3 cellular contexts compared by ENCODE assay signal in the genomic region with DNA sequence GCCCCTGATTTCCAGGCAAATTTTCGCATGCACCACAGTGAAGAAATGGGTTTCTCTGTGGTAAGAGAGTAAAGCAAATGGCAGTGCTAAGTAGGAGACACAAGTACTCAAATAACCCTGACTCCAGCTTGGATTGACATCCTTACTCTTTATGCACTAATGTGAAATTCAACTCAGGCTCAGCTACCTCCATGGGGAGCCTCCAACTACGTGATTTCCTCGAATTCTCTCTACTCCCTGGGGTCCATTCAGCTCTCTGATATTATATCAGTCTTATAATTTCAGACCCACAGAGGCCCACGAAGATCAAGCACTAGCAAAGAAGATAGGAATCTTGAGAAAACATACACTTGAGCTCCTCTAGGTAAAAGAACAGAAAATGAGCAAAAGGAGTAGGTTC.
TF ChIP-seq lines count a peak whose summit lies in the region.

No MANE protein-coding gene starts in this region.

TF ChIP-seq in GM23338, 12 proteins besides CTCF, POLR2A, EP300 and RAD21 (continues in another document):
- TF ChIP-seq, protein P1, sequence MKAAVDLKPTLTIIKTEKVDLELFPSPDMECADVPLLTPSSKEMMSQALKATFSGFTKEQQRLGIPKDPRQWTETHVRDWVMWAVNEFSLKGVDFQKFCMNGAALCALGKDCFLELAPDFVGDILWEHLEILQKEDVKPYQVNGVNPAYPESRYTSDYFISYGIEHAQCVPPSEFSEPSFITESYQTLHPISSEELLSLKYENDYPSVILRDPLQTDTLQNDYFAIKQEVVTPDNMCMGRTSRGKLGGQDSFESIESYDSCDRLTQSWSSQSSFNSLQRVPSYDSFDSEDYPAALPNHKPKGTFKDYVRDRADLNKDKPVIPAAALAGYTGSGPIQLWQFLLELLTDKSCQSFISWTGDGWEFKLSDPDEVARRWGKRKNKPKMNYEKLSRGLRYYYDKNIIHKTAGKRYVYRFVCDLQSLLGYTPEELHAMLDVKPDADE (IDR thresholded peaks at IDR 0.05): no peak
- TF ChIP-seq ZNF114 (CRISPR knock-in tag; IDR thresholded peaks at IDR 0.05): no peak
- no peak for TF ChIP-seq JUNB (IDR thresholded peaks at IDR 0.05; ENCODE audit: unreplicated experiment)
- TF ChIP-seq NANOG (IDR thresholded peaks at IDR 0.05; ENCODE audit: borderline replicate concordance): no peak
- TF ChIP-seq STAT1 (IDR thresholded peaks at IDR 0.05; ENCODE audit: unreplicated experiment): no peak

TF ChIP-seq in HEK293, 187 proteins besides CTCF, POLR2A, EP300 and RAD21 (continued from another document):
- peak; percentile 44; the same call in 1 of the 2 replicates for TF ChIP-seq TCF7L2 (IDR thresholded peaks at IDR 0.05; ENCODE audit: borderline replicate concordance, low read depth, low read length)
- TF ChIP-seq ZNF654 (tag by site-specific recombination; IDR thresholded peaks at IDR 0.05; ENCODE audit: low read depth): no peak

TF ChIP-seq in WTC11, 78 proteins besides CTCF, POLR2A, EP300 and RAD21 (continued from another document):
- TF ChIP-seq, protein P2, sequence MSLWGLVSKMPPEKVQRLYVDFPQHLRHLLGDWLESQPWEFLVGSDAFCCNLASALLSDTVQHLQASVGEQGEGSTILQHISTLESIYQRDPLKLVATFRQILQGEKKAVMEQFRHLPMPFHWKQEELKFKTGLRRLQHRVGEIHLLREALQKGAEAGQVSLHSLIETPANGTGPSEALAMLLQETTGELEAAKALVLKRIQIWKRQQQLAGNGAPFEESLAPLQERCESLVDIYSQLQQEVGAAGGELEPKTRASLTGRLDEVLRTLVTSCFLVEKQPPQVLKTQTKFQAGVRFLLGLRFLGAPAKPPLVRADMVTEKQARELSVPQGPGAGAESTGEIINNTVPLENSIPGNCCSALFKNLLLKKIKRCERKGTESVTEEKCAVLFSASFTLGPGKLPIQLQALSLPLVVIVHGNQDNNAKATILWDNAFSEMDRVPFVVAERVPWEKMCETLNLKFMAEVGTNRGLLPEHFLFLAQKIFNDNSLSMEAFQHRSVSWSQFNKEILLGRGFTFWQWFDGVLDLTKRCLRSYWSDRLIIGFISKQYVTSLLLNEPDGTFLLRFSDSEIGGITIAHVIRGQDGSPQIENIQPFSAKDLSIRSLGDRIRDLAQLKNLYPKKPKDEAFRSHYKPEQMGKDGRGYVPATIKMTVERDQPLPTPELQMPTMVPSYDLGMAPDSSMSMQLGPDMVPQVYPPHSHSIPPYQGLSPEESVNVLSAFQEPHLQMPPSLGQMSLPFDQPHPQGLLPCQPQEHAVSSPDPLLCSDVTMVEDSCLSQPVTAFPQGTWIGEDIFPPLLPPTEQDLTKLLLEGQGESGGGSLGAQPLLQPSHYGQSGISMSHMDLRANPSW (CRISPR knock-in tag; conservative IDR thresholded peaks at IDR 0.05; ENCODE audit: low read depth): no peak
- TF ChIP-seq FOXK1 (CRISPR knock-in tag; IDR thresholded peaks at IDR 0.05): no peak
- TF ChIP-seq, protein P3, sequence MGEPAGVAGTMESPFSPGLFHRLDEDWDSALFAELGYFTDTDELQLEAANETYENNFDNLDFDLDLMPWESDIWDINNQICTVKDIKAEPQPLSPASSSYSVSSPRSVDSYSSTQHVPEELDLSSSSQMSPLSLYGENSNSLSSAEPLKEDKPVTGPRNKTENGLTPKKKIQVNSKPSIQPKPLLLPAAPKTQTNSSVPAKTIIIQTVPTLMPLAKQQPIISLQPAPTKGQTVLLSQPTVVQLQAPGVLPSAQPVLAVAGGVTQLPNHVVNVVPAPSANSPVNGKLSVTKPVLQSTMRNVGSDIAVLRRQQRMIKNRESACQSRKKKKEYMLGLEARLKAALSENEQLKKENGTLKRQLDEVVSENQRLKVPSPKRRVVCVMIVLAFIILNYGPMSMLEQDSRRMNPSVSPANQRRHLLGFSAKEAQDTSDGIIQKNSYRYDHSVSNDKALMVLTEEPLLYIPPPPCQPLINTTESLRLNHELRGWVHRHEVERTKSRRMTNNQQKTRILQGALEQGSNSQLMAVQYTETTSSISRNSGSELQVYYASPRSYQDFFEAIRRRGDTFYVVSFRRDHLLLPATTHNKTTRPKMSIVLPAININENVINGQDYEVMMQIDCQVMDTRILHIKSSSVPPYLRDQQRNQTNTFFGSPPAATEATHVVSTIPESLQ (CRISPR knock-in tag; IDR thresholded peaks at IDR 0.05): no peak
- no peak for TF ChIP-seq SMAD3 (CRISPR knock-in tag; IDR thresholded peaks at IDR 0.05; ENCODE audit: borderline replicate concordance)
- no peak for TF ChIP-seq ZNF219 (CRISPR knock-in tag; IDR thresholded peaks at IDR 0.05; ENCODE audit: borderline replicate concordance)
- TF ChIP-seq MXD4 (CRISPR knock-in tag; IDR thresholded peaks at IDR 0.05; ENCODE audit: borderline replicate concordance): no peak
- TF ChIP-seq, protein P4, sequence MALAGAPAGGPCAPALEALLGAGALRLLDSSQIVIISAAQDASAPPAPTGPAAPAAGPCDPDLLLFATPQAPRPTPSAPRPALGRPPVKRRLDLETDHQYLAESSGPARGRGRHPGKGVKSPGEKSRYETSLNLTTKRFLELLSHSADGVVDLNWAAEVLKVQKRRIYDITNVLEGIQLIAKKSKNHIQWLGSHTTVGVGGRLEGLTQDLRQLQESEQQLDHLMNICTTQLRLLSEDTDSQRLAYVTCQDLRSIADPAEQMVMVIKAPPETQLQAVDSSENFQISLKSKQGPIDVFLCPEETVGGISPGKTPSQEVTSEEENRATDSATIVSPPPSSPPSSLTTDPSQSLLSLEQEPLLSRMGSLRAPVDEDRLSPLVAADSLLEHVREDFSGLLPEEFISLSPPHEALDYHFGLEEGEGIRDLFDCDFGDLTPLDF (CRISPR knock-in tag; IDR thresholded peaks at IDR 0.05): no peak
- no peak for TF ChIP-seq ZNF121 (CRISPR knock-in tag; IDR thresholded peaks at IDR 0.05)
- TF ChIP-seq, protein P5, sequence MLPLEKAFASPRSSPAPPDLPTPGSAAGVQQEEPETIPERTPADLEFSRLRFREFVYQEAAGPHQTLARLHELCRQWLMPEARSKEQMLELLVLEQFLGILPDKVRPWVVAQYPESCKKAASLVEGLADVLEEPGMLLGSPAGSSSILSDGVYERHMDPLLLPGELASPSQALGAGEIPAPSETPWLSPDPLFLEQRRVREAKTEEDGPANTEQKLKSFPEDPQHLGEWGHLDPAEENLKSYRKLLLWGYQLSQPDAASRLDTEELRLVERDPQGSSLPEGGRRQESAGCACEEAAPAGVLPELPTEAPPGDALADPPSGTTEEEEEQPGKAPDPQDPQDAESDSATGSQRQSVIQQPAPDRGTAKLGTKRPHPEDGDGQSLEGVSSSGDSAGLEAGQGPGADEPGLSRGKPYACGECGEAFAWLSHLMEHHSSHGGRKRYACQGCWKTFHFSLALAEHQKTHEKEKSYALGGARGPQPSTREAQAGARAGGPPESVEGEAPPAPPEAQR (CRISPR knock-in tag; IDR thresholded peaks at IDR 0.05): no peak
- TF ChIP-seq OVOL2 (CRISPR knock-in tag; IDR thresholded peaks at IDR 0.05; ENCODE audit: borderline replicate concordance): no peak
- no peak for TF ChIP-seq NFYB (CRISPR knock-in tag; conservative IDR thresholded peaks at IDR 0.05; ENCODE audit: low read depth)
- no peak for TF ChIP-seq TEAD1 (CRISPR knock-in tag; IDR thresholded peaks at IDR 0.05)
- TF ChIP-seq, protein P6, sequence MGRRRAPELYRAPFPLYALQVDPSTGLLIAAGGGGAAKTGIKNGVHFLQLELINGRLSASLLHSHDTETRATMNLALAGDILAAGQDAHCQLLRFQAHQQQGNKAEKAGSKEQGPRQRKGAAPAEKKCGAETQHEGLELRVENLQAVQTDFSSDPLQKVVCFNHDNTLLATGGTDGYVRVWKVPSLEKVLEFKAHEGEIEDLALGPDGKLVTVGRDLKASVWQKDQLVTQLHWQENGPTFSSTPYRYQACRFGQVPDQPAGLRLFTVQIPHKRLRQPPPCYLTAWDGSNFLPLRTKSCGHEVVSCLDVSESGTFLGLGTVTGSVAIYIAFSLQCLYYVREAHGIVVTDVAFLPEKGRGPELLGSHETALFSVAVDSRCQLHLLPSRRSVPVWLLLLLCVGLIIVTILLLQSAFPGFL (CRISPR knock-in tag; IDR thresholded peaks at IDR 0.05; ENCODE audit: borderline replicate concordance): no peak
- no peak for TF ChIP-seq ZNF396 (CRISPR knock-in tag; IDR thresholded peaks at IDR 0.05; ENCODE audit: borderline replicate concordance)
- TF ChIP-seq, protein P7, sequence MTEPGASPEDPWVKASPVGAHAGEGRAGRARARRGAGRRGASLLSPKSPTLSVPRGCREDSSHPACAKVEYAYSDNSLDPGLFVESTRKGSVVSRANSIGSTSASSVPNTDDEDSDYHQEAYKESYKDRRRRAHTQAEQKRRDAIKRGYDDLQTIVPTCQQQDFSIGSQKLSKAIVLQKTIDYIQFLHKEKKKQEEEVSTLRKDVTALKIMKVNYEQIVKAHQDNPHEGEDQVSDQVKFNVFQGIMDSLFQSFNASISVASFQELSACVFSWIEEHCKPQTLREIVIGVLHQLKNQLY (CRISPR knock-in tag; IDR thresholded peaks at IDR 0.05): no peak
- no peak for TF ChIP-seq SOX15 (CRISPR knock-in tag; IDR thresholded peaks at IDR 0.05)
- no peak for TF ChIP-seq EMX1 (CRISPR knock-in tag; IDR thresholded peaks at IDR 0.05)
